1 cellular context compared by ENCODE assay signal in genomic region chr17:73092518-73093135, GRCh38.
TF ChIP-seq lines count a peak whose summit lies in the region.

Gene SLC39A11 (minus strand): TSS chr17:73092688. CDS start chr17:73088764, 3,924 bp downstream.

TF ChIP-seq in HepG2, 621 proteins besides CTCF, POLR2A, EP300 and RAD21 (continued from another document and continues in another):
- no peak for TF ChIP-seq RNF219 (CRISPR knock-in tag; IDR thresholded peaks at IDR 0.05)
- TF ChIP-seq SNAPC5 (CRISPR knock-in tag; IDR thresholded peaks at IDR 0.05; ENCODE audit: borderline replicate concordance) = 0 out of 2 replicates have a peak, but pooled peaks have one; percentile 50
- peak; percentile 73; the same call in 1 of the 2 replicates for TF ChIP-seq ZNF710 (CRISPR knock-in tag; IDR thresholded peaks at IDR 0.05; ENCODE audit: borderline replicate concordance)
- TF ChIP-seq ZNF652 (CRISPR knock-in tag; IDR thresholded peaks at IDR 0.05; ENCODE audit: borderline replicate concordance, low read depth) = peak; percentile 20; the same call in 1 of the 2 replicates
- TF ChIP-seq ZNF256 (CRISPR knock-in tag; conservative IDR thresholded peaks at IDR 0.05) = no peak
- peak; percentile 29; the same call in 1 of the 2 replicates for TF ChIP-seq ZNF225 (CRISPR knock-in tag; IDR thresholded peaks at IDR 0.05)
- TF ChIP-seq MXD3 (CRISPR knock-in tag; IDR thresholded peaks at IDR 0.05) = peak; percentile 94
- no peak for TF ChIP-seq ZNF335 (CRISPR knock-in tag; IDR thresholded peaks at IDR 0.05)
- TF ChIP-seq SNRNP70 (IDR thresholded peaks at IDR 0.05; ENCODE audit: low read depth, low read length) = no peak
- TF ChIP-seq MLLT10 (CRISPR knock-in tag; IDR thresholded peaks at IDR 0.05) = no peak
- peak; percentile 78; the same call in 1 of the 2 replicates for TF ChIP-seq TOPORS (CRISPR knock-in tag; IDR thresholded peaks at IDR 0.05)
- TF ChIP-seq GATAD2A (CRISPR knock-in tag; IDR thresholded peaks at IDR 0.05) = peak; percentile 70
- peak; percentile 55 for TF ChIP-seq RARA (CRISPR knock-in tag; IDR thresholded peaks at IDR 0.05)
- peak; percentile 74 for TF ChIP-seq POLR2AphosphoS5 (IDR thresholded peaks at IDR 0.05; ENCODE audit: low read depth, low read length)
- peak; percentile 41; the same call in 1 of the 2 replicates for TF ChIP-seq DR1 (CRISPR knock-in tag; IDR thresholded peaks at IDR 0.05)
- TF ChIP-seq DMAP1 (CRISPR knock-in tag; IDR thresholded peaks at IDR 0.05) = peak; percentile 71; the same call in 1 of the 2 replicates
- peak; percentile 75; the same call in 1 of the 2 replicates for TF ChIP-seq FOXK1 (CRISPR knock-in tag; IDR thresholded peaks at IDR 0.05; ENCODE audit: borderline replicate concordance, low read depth)
- peak; percentile 81; the same call in 1 of the 2 replicates for TF ChIP-seq ZNF280D (CRISPR knock-in tag; IDR thresholded peaks at IDR 0.05)
- TF ChIP-seq SIX4 (CRISPR knock-in tag; IDR thresholded peaks at IDR 0.05) = 0 out of 2 replicates have a peak, but pooled peaks have one; percentile 37
- TF ChIP-seq ZFP36L1 (CRISPR knock-in tag; IDR thresholded peaks at IDR 0.05) = peak; percentile 94
- peak; percentile 56; the same call in 1 of the 2 replicates for TF ChIP-seq HIVEP1 (CRISPR knock-in tag; IDR thresholded peaks at IDR 0.05)
- TF ChIP-seq ZNF749 (CRISPR knock-in tag; IDR thresholded peaks at IDR 0.05; ENCODE audit: borderline replicate concordance) = peak; percentile 83; the same call in 1 of the 2 replicates
- peak; percentile 59; the same call in 1 of the 2 replicates for TF ChIP-seq ZNF607 (CRISPR knock-in tag; IDR thresholded peaks at IDR 0.05; ENCODE audit: borderline replicate concordance)
- TF ChIP-seq ZNF883 (CRISPR knock-in tag; IDR thresholded peaks at IDR 0.05; ENCODE audit: not compliant biosample characterization) = peak; percentile 55
- TF ChIP-seq PATZ1 (CRISPR knock-in tag; IDR thresholded peaks at IDR 0.05) = peak; percentile 93
- no peak for TF ChIP-seq ZNF20 (CRISPR knock-in tag; IDR thresholded peaks at IDR 0.05)
- 0 out of 2 replicates have a peak, but pooled peaks have one; percentile 22 for TF ChIP-seq ZNF34 (CRISPR knock-in tag; IDR thresholded peaks at IDR 0.05; ENCODE audit: borderline replicate concordance)
- TF ChIP-seq ZNF362 (CRISPR knock-in tag; IDR thresholded peaks at IDR 0.05; ENCODE audit: borderline replicate concordance) = peak; percentile 57; the same call in 1 of the 2 replicates
- TF ChIP-seq ZBTB7A (CRISPR knock-in tag; IDR thresholded peaks at IDR 0.05) = no peak
- TF ChIP-seq MIER2 (CRISPR knock-in tag; IDR thresholded peaks at IDR 0.05) = peak; percentile 71; the same call in 1 of the 2 replicates
- TF ChIP-seq THAP7 (CRISPR knock-in tag; IDR thresholded peaks at IDR 0.05) = peak; percentile 48; the same call in 1 of the 2 replicates
- TF ChIP-seq MTERF4 (CRISPR knock-in tag; IDR thresholded peaks at IDR 0.05) = peak; percentile 30; the same call in 1 of the 2 replicates
- TF ChIP-seq CEBPG (CRISPR knock-in tag; IDR thresholded peaks at IDR 0.05) = peak; percentile 33; the same call in 1 of the 2 replicates
- TF ChIP-seq ATAD3A (CRISPR knock-in tag; IDR thresholded peaks at IDR 0.05) = no peak
- TF ChIP-seq KDM1A (CRISPR knock-in tag; IDR thresholded peaks at IDR 0.05) = no peak
- peak; percentile 70 for TF ChIP-seq ZNF770 (CRISPR knock-in tag; IDR thresholded peaks at IDR 0.05)
- peak; percentile 90; the same call in 1 of the 2 replicates for TF ChIP-seq ZNF598 (CRISPR knock-in tag; IDR thresholded peaks at IDR 0.05; ENCODE audit: borderline replicate concordance)
- TF ChIP-seq FIP1L1 (IDR thresholded peaks at IDR 0.05; ENCODE audit: borderline replicate concordance, insufficient read depth, low read depth, low read length) = no peak
- no peak; the same call in none of the 2 replicates for TF ChIP-seq KDM5B (CRISPR knock-in tag; IDR thresholded peaks at IDR 0.05; ENCODE audit: borderline replicate concordance)
- peak; percentile 37; the same call in 1 of the 2 replicates for TF ChIP-seq THRA (CRISPR knock-in tag; IDR thresholded peaks at IDR 0.05; ENCODE audit: borderline replicate concordance)
- TF ChIP-seq ZNF253 (CRISPR knock-in tag; IDR thresholded peaks at IDR 0.05; ENCODE audit: borderline replicate concordance) = peak; percentile 61; the same call in 1 of the 2 replicates
- no peak for TF ChIP-seq TEF (CRISPR knock-in tag; IDR thresholded peaks at IDR 0.05)
